1 cellular context compared by ENCODE assay signal in the genomic region with DNA sequence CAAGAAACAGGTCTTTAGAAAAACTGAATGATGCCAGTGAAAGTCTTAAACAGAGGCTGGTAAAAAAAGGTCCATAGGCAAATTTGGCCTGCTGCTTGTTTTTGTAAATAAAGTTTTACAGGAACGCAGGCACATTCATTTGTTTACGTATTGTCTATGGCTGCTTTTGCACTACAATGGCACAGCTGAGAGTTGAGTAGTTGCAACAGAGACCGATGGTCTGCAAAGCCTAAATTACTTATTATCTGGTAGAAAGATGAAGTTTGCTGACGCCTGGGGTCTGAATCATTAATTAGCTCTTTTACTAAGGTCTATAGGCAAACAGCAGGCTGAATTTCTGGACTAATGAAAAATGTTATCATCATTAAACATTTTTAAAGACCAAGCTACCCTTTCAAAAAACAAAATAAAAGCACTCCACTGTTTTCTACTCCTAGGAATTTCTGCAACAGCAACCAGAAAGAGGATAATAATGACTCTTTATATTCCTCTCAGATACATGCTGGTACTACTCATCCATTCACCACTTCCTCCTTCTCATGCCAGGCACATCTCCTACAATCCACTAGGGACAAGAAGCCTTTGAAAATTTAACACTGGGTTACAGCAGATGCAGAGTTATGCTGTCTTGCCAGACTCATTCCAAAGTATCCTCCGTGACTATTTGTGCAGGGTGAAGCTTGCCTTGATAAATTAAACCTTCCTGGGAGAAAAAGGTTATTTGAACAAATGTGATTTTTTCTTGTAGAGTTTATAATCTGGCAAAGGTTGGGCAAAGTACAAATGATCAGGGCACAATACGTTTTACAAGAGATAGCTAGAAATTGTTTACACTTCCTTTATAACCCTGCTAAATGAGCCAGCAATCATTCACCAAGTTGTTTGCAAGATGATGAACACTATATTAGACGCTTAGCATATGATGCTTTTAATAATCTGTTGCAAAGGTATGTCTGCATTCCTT.
TF ChIP-seq lines count a peak whose summit lies in the region.

No MANE protein-coding gene starts in this region.

TF ChIP-seq in GM12878, 131 proteins besides CTCF, POLR2A, EP300 and RAD21:
- peak; percentile 47; the same call in 1 of the 2 replicates for TF ChIP-seq SPI1 (IDR thresholded peaks at IDR 0.05; ENCODE audit: borderline replicate concordance, insufficient read depth, low read depth, low read length)
- no peak for TF ChIP-seq CHD1 (IDR thresholded peaks at IDR 0.05; ENCODE audit: low read depth, low read length)
